Comparison of ENCODE assay signal across 8 cellular contexts in the genomic region with DNA sequence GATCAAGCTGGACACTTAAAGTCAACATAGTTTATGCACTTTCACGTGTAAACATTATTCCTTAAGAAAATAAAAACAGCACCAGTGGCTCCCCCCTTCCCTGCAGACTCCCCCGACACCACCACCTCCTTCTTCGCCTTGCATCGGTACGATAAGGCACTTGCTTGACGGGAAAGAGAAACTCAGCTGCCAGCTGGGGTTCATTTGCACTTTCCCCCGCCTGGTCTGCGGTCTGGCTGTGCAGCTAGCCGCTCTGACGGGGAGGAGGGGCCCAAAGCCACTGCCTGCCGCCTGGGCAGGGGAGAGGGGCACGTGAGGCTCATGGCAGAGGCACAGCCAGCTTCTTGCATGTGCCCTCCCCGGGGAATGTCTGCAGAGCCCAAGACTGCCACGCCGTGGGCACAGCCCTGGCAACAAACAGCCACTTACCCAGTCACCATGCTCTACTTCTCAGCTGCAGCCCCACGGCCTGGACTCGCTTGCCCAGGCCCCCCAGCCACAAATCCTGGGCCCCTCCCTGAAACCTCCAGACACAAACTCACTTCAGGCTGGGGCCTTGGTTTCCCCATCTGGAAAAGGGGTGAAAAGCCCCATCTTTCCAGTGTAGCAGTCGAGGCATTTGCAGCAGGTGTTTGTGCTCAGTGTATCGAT. TPM values are rescaled to one million over a fixed set of nuclear protein-coding genes. Genes with fewer than 3 reads are reported as not detected.
DNase-seq lines count a peak whose midpoint lies in the region; ATAC-seq and TF ChIP-seq lines count a peak whose summit lies in the region.

No MANE protein-coding gene starts in this region.

- peak overlapping the region; percentile 91 for H3K27ac Mint-ChIP-seq in activated naive CD8-positive, alpha-beta T cell treated with anti-CD3 and anti-CD28 coated beads, Interleukin-2, amount 10 ng/mL, durations not matched to agents 7 days and 5 days

- H3K27me3 Mint-ChIP-seq in activated naive CD8-positive, alpha-beta T cell treated with anti-CD3 and anti-CD28 coated beads, Interleukin-2, amount 10 ng/mL, durations not matched to agents 7 days and 5 days: peaks cover 4% of the 10 kb centered on the region

- peak overlapping the region; percentile 29 for H3K4me3 ChIP-seq in Jurkat, Clone E6-1 (ENCODE audit: low read length)
- H3K4me3 ChIP-seq in right atrium auricular region (peak overlapping the region in 1 of 2 donors; percentile 23), skin epidermis (peak overlapping the region in 1 of 7 experiments; percentile 22)

- H3K27me3 ChIP-seq in right atrium auricular region: no peaks in the 10 kb centered on the region

- H3K27ac ChIP-seq in right atrium auricular region: peak overlapping the region; percentile 14 to 43
- H3K27ac ChIP-seq in skin epidermis: peak overlapping the region in 11 of 21 experiments; percentile 11 to 82 (median 35)

- TF ChIP-seq CTCF in right atrium auricular region (IDR thresholded peaks at IDR 0.05): peak in 1 of 2 donors; percentile 46

- no peaks in the 10 kb centered on the region for H3K36me3 ChIP-seq in right atrium auricular region

- no peaks in the 10 kb centered on the region for H3K9me3 Mint-ChIP-seq in activated naive CD8-positive, alpha-beta T cell treated with anti-CD3 and anti-CD28 coated beads, Interleukin-2, amount 10 ng/mL, durations not matched to agents 7 days and 5 days

- no peaks in the 10 kb centered on the region for H3K9me3 ChIP-seq in right atrium auricular region

- peak overlapping the region; percentile 77 for H3K4me3 Mint-ChIP-seq in activated naive CD8-positive, alpha-beta T cell treated with anti-CD3 and anti-CD28 coated beads, Interleukin-2, amount 10 ng/mL, durations not matched to agents 7 days and 5 days

- peaks cover 55% of the 10 kb centered on the region for H3K4me1 Mint-ChIP-seq in activated naive CD8-positive, alpha-beta T cell treated with anti-CD3 and anti-CD28 coated beads, Interleukin-2, amount 10 ng/mL, durations not matched to agents 7 days and 5 days

- ATAC-seq in GM21515 (IDR thresholded peaks at IDR 0.05; ENCODE audit: unreplicated experiment): peak; percentile 66
- peak; percentile 82 for ATAC-seq in activated naive CD8-positive, alpha-beta T cell treated with anti-CD3 and anti-CD28 coated beads, Interleukin-2, amount 10 ng/mL, durations not matched to agents 7 days and 5 days (ENCODE audit: low read depth)

- H3K4me1 ChIP-seq in right atrium auricular region: peaks cover 0 to 15% of the 10 kb centered on the region in 2 donors

- DNase-seq in Daoy (ENCODE audit: low read depth): peak; percentile 66
- peak; percentile 93 for DNase-seq in Jurkat, Clone E6-1 (ENCODE audit: low read depth, low spot score)
- DNase-seq in SW480 (ENCODE audit: low spot score): peak; percentile 52
- DNase-seq in activated naive CD8-positive, alpha-beta T cell treated with anti-CD3 and anti-CD28 coated beads, Interleukin-2, amount 10 ng/mL, durations not matched to agents 7 days and 5 days: peak; percentile 81
- peak; percentile 60 for DNase-seq in right atrium auricular region (ENCODE audit: low spot score)
- no peak for DNase-seq in cortex of kidney (lab: John Stamatoyannopoulos, UW)

- no peaks in the 10 kb centered on the region for H3K36me3 Mint-ChIP-seq in activated naive CD8-positive, alpha-beta T cell treated with anti-CD3 and anti-CD28 coated beads, Interleukin-2, amount 10 ng/mL, durations not matched to agents 7 days and 5 days

- POLR2A ChIA-PET in activated naive CD8-positive, alpha-beta T cell treated with anti-CD3 and anti-CD28 coated beads, Interleukin-2, amount 10 ng/mL, durations not matched to agents 7 days and 5 days (lab: Charles Lee): interaction anchor here (0.7 to 4.6 kb wide), 15 partner anchors 12 to 62 kb away, joined by 3 to 68 read pairs (median 6); a partner anchor contains a TSS

RNA-seq across cellular contexts. Expression of a gene that starts 16.5 kb away (rescaled TPM):
- total RNA-seq in Daoy (2014; rRNA removed; shearing (Covaris generic)): not detected in 2 replicates
- not detected for polyA plus RNA-seq in Jurkat, Clone E6-1 (2012; ENCODE audit: insufficient read depth, insufficient read length)
- total RNA-seq in activated naive CD8-positive, alpha-beta T cell treated with anti-CD3 and anti-CD28 coated beads, Interleukin-2, amount 10 ng/mL, durations not matched to agents 7 days and 5 days: not detected
- not detected for total RNA-seq in right atrium auricular region

RNA-seq across cellular contexts. Expression of a gene that starts 21.3 kb away (rescaled TPM):
- total RNA-seq in Daoy (2014; rRNA removed; shearing (Covaris generic)): not detected in 2 replicates
- polyA plus RNA-seq in Jurkat, Clone E6-1 (2012; ENCODE audit: insufficient read depth, insufficient read length): not detected
- not detected for total RNA-seq in activated naive CD8-positive, alpha-beta T cell treated with anti-CD3 and anti-CD28 coated beads, Interleukin-2, amount 10 ng/mL, durations not matched to agents 7 days and 5 days
- not detected for total RNA-seq in right atrium auricular region

RNA-seq across cellular contexts. Expression of a gene that starts 24.2 kb away (rescaled TPM):
- total RNA-seq in Daoy (2014; rRNA removed; shearing (Covaris generic)): not detected in 2 replicates
- not detected for polyA plus RNA-seq in Jurkat, Clone E6-1 (2012; ENCODE audit: insufficient read depth, insufficient read length)
- not detected for total RNA-seq in activated naive CD8-positive, alpha-beta T cell treated with anti-CD3 and anti-CD28 coated beads, Interleukin-2, amount 10 ng/mL, durations not matched to agents 7 days and 5 days
- total RNA-seq in right atrium auricular region: not detected

RNA-seq across cellular contexts. Expression of a gene that starts 28.5 kb away (rescaled TPM):
- not detected in 2 replicates for total RNA-seq in Daoy (2014; rRNA removed; shearing (Covaris generic))
- polyA plus RNA-seq in Jurkat, Clone E6-1 (2012; ENCODE audit: insufficient read depth, insufficient read length): not detected
- total RNA-seq in activated naive CD8-positive, alpha-beta T cell treated with anti-CD3 and anti-CD28 coated beads, Interleukin-2, amount 10 ng/mL, durations not matched to agents 7 days and 5 days: not detected
- total RNA-seq in right atrium auricular region: not detected

RNA-seq across cellular contexts. Expression of a gene that starts 41.6 kb away (rescaled TPM):
- 1.7 and 2.1 TPM in 2 replicates for total RNA-seq in Daoy (2014; rRNA removed; shearing (Covaris generic))
- polyA plus RNA-seq in Jurkat, Clone E6-1 (2012; ENCODE audit: insufficient read depth, insufficient read length): 2.2 TPM
- 100 to 1,000 TPM; 165 to 176 TPM for total RNA-seq in activated naive CD8-positive, alpha-beta T cell treated with anti-CD3 and anti-CD28 coated beads, Interleukin-2, amount 10 ng/mL, durations not matched to agents 7 days and 5 days
- 1 to 10 TPM; 4.7 to 5.5 TPM for total RNA-seq in right atrium auricular region
